8 cellular contexts compared by ENCODE assay signal in genomic region chr14:69685716-69686115, GRCh38.
A peak's percentile ranks its signal among the peaks of the same experiment; 100 is the strongest.
DNase-seq lines count a peak whose midpoint lies in the region; ATAC-seq and TF ChIP-seq lines count a peak whose summit lies in the region.

No MANE protein-coding gene starts in this region.

- H2BK5ac ChIP-seq in mesendoderm (ENCODE audit: low read length), result no peak overlapping the region

- no peak overlapping the region for H3K56ac ChIP-seq in mesendoderm (ENCODE audit: low read length)

- no peak overlapping the region for H2AK5ac ChIP-seq in mesendoderm (ENCODE audit: low read length)

- H3K27ac ChIP-seq in heart right ventricle (peak overlapping the region in 2 of 10 donors; percentile 45 to 70), mesendoderm (ENCODE audit: low read depth, low read length) (no peak overlapping the region)

- no peaks in the 10 kb centered on the region for H3K79me1 ChIP-seq in mesendoderm (ENCODE audit: low read length)

- intact Hi-C loops in heart right ventricle (cut with DNase I), result no loop called here

- 15 to 17% methylated on average over 6 of the region's 6 CpGs for WGBS in heart right ventricle, 2 donors
- WGBS in mesendoderm (ENCODE audit: extremely low coverage, insufficient coverage, low lambda C conversion rate), result no CpG with 5 or more reads among the region's 6 CpGs

- no peaks in the 10 kb centered on the region for H3K9me3 ChIP-seq in heart right ventricle

- no peak for TF ChIP-seq CTCF in heart right ventricle (IDR thresholded peaks at IDR 0.05)

- no peak overlapping the region for H2BK120ac ChIP-seq in mesendoderm (ENCODE audit: low read depth, low read length)

- H3K4me3 ChIP-seq in heart right ventricle (no peak overlapping the region), mesendoderm (ENCODE audit: low read length) (no peak overlapping the region)

- H3K9ac ChIP-seq in mesendoderm (ENCODE audit: low read length), result no peak overlapping the region

- no peak overlapping the region for H2BK15ac ChIP-seq in mesendoderm (replicated peaks; ENCODE audit: low read depth)

- H3K4me2 ChIP-seq in mesendoderm (ENCODE audit: low read length), result no peak overlapping the region

- no peaks in the 10 kb centered on the region for H3K79me2 ChIP-seq in mesendoderm (ENCODE audit: control insufficient read depth, insufficient read depth, low read length)

- H4K5ac ChIP-seq in mesendoderm (ENCODE audit: low read length), result no peak overlapping the region

- peak; percentile 60 to 87 (median 77) for ATAC-seq in heart right ventricle
- no peak for ATAC-seq in HG02840 (IDR thresholded peaks at IDR 0.05; ENCODE audit: low FRiP score, unreplicated experiment)

- H3K36me3 ChIP-seq in heart right ventricle (peaks cover 0 to 24% (median 0%) of the 10 kb centered on the region in 9 donors), mesendoderm (ENCODE audit: control insufficient read depth, insufficient read depth, low read length) (no peaks in the 10 kb centered on the region)

- no peak overlapping the region for H3K4ac ChIP-seq in mesendoderm (ENCODE audit: low read depth, low read length)

- no peak overlapping the region for H3K18ac ChIP-seq in mesendoderm (ENCODE audit: low read length)

- H4K8ac ChIP-seq in mesendoderm (ENCODE audit: low read depth, low read length), result no peak overlapping the region

- H3K4me1 ChIP-seq in heart right ventricle (peaks cover 22 to 96% (median 79%) of the 10 kb centered on the region in 9 donors), mesendoderm (ENCODE audit: control insufficient read depth, low read depth, low read length) (no peaks in the 10 kb centered on the region)

- H3K27me3 ChIP-seq in heart right ventricle (no peaks in the 10 kb centered on the region), mesendoderm (ENCODE audit: insufficient read depth, low read length, poor library complexity) (no peaks in the 10 kb centered on the region)

- H3K23ac ChIP-seq in mesendoderm (ENCODE audit: low read length), result no peak overlapping the region

- DNase-seq in Ammon's horn (ENCODE audit: low spot score) (peak; percentile 87), NCI-H2029 (lab: John Stamatoyannopoulos, UW) (peak; percentile 72), heart right ventricle (peak; percentile 48 to 69), CD1c-positive myeloid dendritic cell (ENCODE audit: extremely low spot score) (no peak), mesendoderm (no peak)
- peak; percentile 22 for DNase-seq in activated effector memory CD4-positive, alpha-beta T cell treated with Interleukin-2 at 50 U/mL for 16 hours
- peak; percentile 49 for DNase-seq in stimulated activated CD8-positive, alpha-beta memory T cell treated with anti-CD3 and anti-CD28 coated beads, Interleukin-4, amount 100 ng/mL, for 48 hours

Comparison
In these comparisons a context has a peak if more than half of its experiments do, and no peak if none do; other contexts are left out.
1. DNase-seq: peak in Ammon's horn (single experiment), NCI-H2029 (single experiment), activated effector memory CD4-positive, alpha-beta T cell treated with Interleukin-2 at 50 U/mL for 16 hours (single experiment), heart right ventricle (2 of 2) and stimulated activated CD8-positive, alpha-beta memory T cell treated with anti-CD3 and anti-CD28 coated beads, Interleukin-4, amount 100 ng/mL, for 48 hours (single experiment); none in CD1c-positive myeloid dendritic cell (single experiment) and mesendoderm (single experiment).